Comparison of ENCODE assay signal across 22 cellular contexts in genomic region chr2:31003717-31004116, GRCh38.
"Had no signal": no experiment of that assay in that cellular context is flagged by ENCODE, and none has a peak within 500 bp of the region (broad histone marks: within the 10 kb centered on the region; RNA-seq: fewer than 3 reads in every experiment).

No MANE protein-coding gene starts in this region.

- H2AFZ ChIP-seq: parathyroid adenoma had no signal

- H3K9ac ChIP-seq: parathyroid adenoma had no signal

- H3K27ac ChIP-seq: parathyroid adenoma, uterus, VCaP had no signal

- H3K4me1 Mint-ChIP-seq: activated CD4-positive, alpha-beta memory T cell treated with anti-CD3 and anti-CD28 coated beads, Interleukin-2, amount 10 ng/mL, durations not matched to agents 7 days and 5 days; activated CD4-positive, alpha-beta T cell treated with anti-CD3 and anti-CD28 coated beads, Interleukin-2, amount 10 ng/mL, durations not matched to agents 24 days and 14 days; activated CD8-positive, alpha-beta memory T cell treated with anti-CD3 and anti-CD28 coated beads, Interleukin-2, amount 10 ng/mL, durations not matched to agents 7 days and 5 days; activated naive CD8-positive, alpha-beta T cell treated with anti-CD3 and anti-CD28 coated beads, Interleukin-2, amount 50 U/mL, for 24 hours; stimulated activated naive B cell treated with anti-CD40 and anti-IgM and Interleukin-4, amounts not matched to agents 10 μg/mL and 1 μg/mL and 100 μg/mL, for 72 hours had no signal

- H3K79me2 ChIP-seq: parathyroid adenoma had no signal

- H3K4me2 ChIP-seq: smooth muscle cell had no signal

- H3K4me3 ChIP-seq: smooth muscle cell, uterus had no signal

- H3K9me3 Mint-ChIP-seq: activated CD4-positive, alpha-beta memory T cell treated with anti-CD3 and anti-CD28 coated beads, Interleukin-2, amount 10 ng/mL, durations not matched to agents 7 days and 5 days; activated CD4-positive, alpha-beta T cell treated with anti-CD3 and anti-CD28 coated beads, Interleukin-2, amount 10 ng/mL, durations not matched to agents 24 days and 14 days; activated naive CD8-positive, alpha-beta T cell treated with anti-CD3 and anti-CD28 coated beads, Interleukin-2, amount 50 U/mL, for 24 hours; activated T-helper 1 cell treated with anti-CD3 and anti-CD28 coated beads, Interleukin-12 subunit alpha, Interleukin-12 subunit beta, Interleukin-2, Interleukin-4 antibody, amounts not matched to agents 30 ng/mL and 10 ng/mL and 1 ng/mL, durations not matched to agents 14 hours and 24 hours and 36 hours; natural killer cell treated with Interleukin-12 subunit alpha and Interleukin-12 subunit beta and Interleukin-15 and Interleukin-18, amount 100 ng/mL, for 72 hours; stimulated activated naive B cell treated with anti-CD40 and anti-IgM and Interleukin-4, amounts not matched to agents 10 μg/mL and 1 μg/mL and 100 μg/mL, for 72 hours; T-helper 1 cell treated with Interleukin-12 subunit alpha and Interleukin-12 subunit beta and Interleukin-4 antibody, amounts not matched to agents 30 μg/mL and 1 μg/mL, for 36 hours had no signal

- H3K4me1 ChIP-seq: parathyroid adenoma, uterus had no signal

- H3K27me3 Mint-ChIP-seq: stimulated activated naive B cell treated with anti-CD40 and anti-IgM and Interleukin-4, amounts not matched to agents 10 μg/mL and 1 μg/mL and 100 μg/mL, for 72 hours had no signal

- H3K36me3 Mint-ChIP-seq: activated CD8-positive, alpha-beta memory T cell treated with anti-CD3 and anti-CD28 coated beads, Interleukin-2, amount 10 ng/mL, durations not matched to agents 7 days and 5 days; natural killer cell treated with Interleukin-12 subunit alpha and Interleukin-12 subunit beta and Interleukin-15 and Interleukin-18, amount 100 ng/mL, for 72 hours; stimulated activated naive B cell treated with anti-CD40 and anti-IgM and Interleukin-4, amounts not matched to agents 10 μg/mL and 1 μg/mL and 100 μg/mL, for 72 hours had no signal

- H3K4me3 Mint-ChIP-seq: activated CD4-positive, alpha-beta memory T cell treated with anti-CD3 and anti-CD28 coated beads, Interleukin-2, amount 10 ng/mL, durations not matched to agents 7 days and 5 days; activated CD4-positive, alpha-beta T cell treated with anti-CD3 and anti-CD28 coated beads, Interleukin-2, amount 10 ng/mL, durations not matched to agents 24 days and 14 days; activated CD8-positive, alpha-beta memory T cell treated with anti-CD3 and anti-CD28 coated beads, Interleukin-2, amount 10 ng/mL, durations not matched to agents 7 days and 5 days; activated naive CD8-positive, alpha-beta T cell treated with anti-CD3 and anti-CD28 coated beads, Interleukin-2, amount 50 U/mL, for 24 hours; activated T-helper 1 cell treated with anti-CD3 and anti-CD28 coated beads, Interleukin-12 subunit alpha, Interleukin-12 subunit beta, Interleukin-2, Interleukin-4 antibody, amounts not matched to agents 30 ng/mL and 10 ng/mL and 1 ng/mL, durations not matched to agents 14 hours and 24 hours and 36 hours; natural killer cell treated with Interleukin-12 subunit alpha and Interleukin-12 subunit beta and Interleukin-15 and Interleukin-18, amount 100 ng/mL, for 72 hours; stimulated activated naive B cell treated with anti-CD40 and anti-IgM and Interleukin-4, amounts not matched to agents 10 μg/mL and 1 μg/mL and 100 μg/mL, for 72 hours; T-helper 1 cell treated with Interleukin-12 subunit alpha and Interleukin-12 subunit beta and Interleukin-4 antibody, amounts not matched to agents 30 μg/mL and 1 μg/mL, for 36 hours had no signal

- ATAC-seq: activated CD4-positive, CD25-positive, alpha-beta regulatory T cell treated with anti-CD3 and anti-CD28 coated beads, Interleukin-2, amount 50 U/mL, for 24 hours; activated CD8-positive, alpha-beta memory T cell treated with anti-CD3 and anti-CD28 coated beads, Interleukin-2, amount 10 ng/mL, durations not matched to agents 7 days and 5 days; activated naive CD8-positive, alpha-beta T cell treated with anti-CD3 and anti-CD28 coated beads, Interleukin-2, amount 50 U/mL, for 24 hours; sciatic nerve; stimulated activated naive B cell treated with anti-CD40 and anti-IgM and Interleukin-4, amounts not matched to agents 10 μg/mL and 1 μg/mL and 100 μg/mL, for 72 hours had no signal

- H3K27me3 ChIP-seq: uterus had no signal

- H3K9me3 ChIP-seq: uterus had no signal

- DNase-seq: activated CD4-positive, alpha-beta memory T cell treated with anti-CD3 and anti-CD28 coated beads, Interleukin-2, amount 10 ng/mL, durations not matched to agents 7 days and 5 days; activated CD4-positive, alpha-beta T cell treated with anti-CD3 and anti-CD28 coated beads, Interleukin-2, amount 10 ng/mL, durations not matched to agents 24 days and 14 days; activated CD8-positive, alpha-beta memory T cell treated with anti-CD3 and anti-CD28 coated beads, Interleukin-2, amount 10 ng/mL, durations not matched to agents 7 days and 5 days; activated gamma-delta T cell; activated naive CD4-positive, alpha-beta T cell treated with anti-CD3 and anti-CD28 coated beads, Interleukin-2, amount 50 U/mL, for 16 hours; activated naive CD8-positive, alpha-beta T cell treated with anti-CD3 and anti-CD28 coated beads, Interleukin-2, amount 50 U/mL, for 24 hours; effector CD4-positive, alpha-beta T cell; erythroblast; hippocampal formation; stimulated activated CD4-positive, alpha-beta T cell treated with anti-CD3 and anti-CD28 coated beads, Interleukin-15, amount 100 ng/mL, for 24 hours; stimulated activated CD8-positive, alpha-beta memory T cell treated with anti-CD3 and anti-CD28 coated beads, Interleukin-4, amount 100 ng/mL, for 48 hours; stimulated activated naive B cell treated with anti-CD40 and anti-IgM and Interleukin-4, amounts not matched to agents 10 μg/mL and 1 μg/mL and 100 μg/mL, for 72 hours; trophoblast cell; uterus had no signal

- H3K36me3 ChIP-seq: uterus had no signal

- H3K27ac Mint-ChIP-seq: activated CD4-positive, alpha-beta memory T cell treated with anti-CD3 and anti-CD28 coated beads, Interleukin-2, amount 10 ng/mL, durations not matched to agents 7 days and 5 days; activated CD4-positive, alpha-beta T cell treated with anti-CD3 and anti-CD28 coated beads, Interleukin-2, amount 10 ng/mL, durations not matched to agents 24 days and 14 days; activated CD8-positive, alpha-beta memory T cell treated with anti-CD3 and anti-CD28 coated beads, Interleukin-2, amount 10 ng/mL, durations not matched to agents 7 days and 5 days; activated naive CD8-positive, alpha-beta T cell treated with anti-CD3 and anti-CD28 coated beads, Interleukin-2, amount 50 U/mL, for 24 hours; activated T-helper 1 cell treated with anti-CD3 and anti-CD28 coated beads, Interleukin-12 subunit alpha, Interleukin-12 subunit beta, Interleukin-2, Interleukin-4 antibody, amounts not matched to agents 30 ng/mL and 10 ng/mL and 1 ng/mL, durations not matched to agents 14 hours and 24 hours and 36 hours; natural killer cell treated with Interleukin-12 subunit alpha and Interleukin-12 subunit beta and Interleukin-15 and Interleukin-18, amount 100 ng/mL, for 72 hours; stimulated activated naive B cell treated with anti-CD40 and anti-IgM and Interleukin-4, amounts not matched to agents 10 μg/mL and 1 μg/mL and 100 μg/mL, for 72 hours; T-helper 1 cell treated with Interleukin-12 subunit alpha and Interleukin-12 subunit beta and Interleukin-4 antibody, amounts not matched to agents 30 μg/mL and 1 μg/mL, for 36 hours had no signal
